In genomic region chr7:50197547-50197946, GRCh38 we compare ENCODE assay signal across 2 cellular contexts.
TF ChIP-seq lines count a peak whose summit lies in the region.

No MANE protein-coding gene starts in this region.

TF ChIP-seq in WTC11, 78 proteins besides CTCF, POLR2A, EP300 and RAD21 (continued from another document):
- TF ChIP-seq ZNF425 (CRISPR knock-in tag; conservative IDR thresholded peaks at IDR 0.05) (no peak), ZMAT4 (CRISPR knock-in tag; IDR thresholded peaks at IDR 0.05) (no peak), ETV6 (CRISPR knock-in tag; IDR thresholded peaks at IDR 0.05) (no peak), TEAD4 (CRISPR knock-in tag; IDR thresholded peaks at IDR 0.05) (no peak), ELF4 (CRISPR knock-in tag; IDR thresholded peaks at IDR 0.05; ENCODE audit: low read depth) (no peak), STAT6 (CRISPR knock-in tag; conservative IDR thresholded peaks at IDR 0.05; ENCODE audit: low read depth) (no peak), TEAD1 (CRISPR knock-in tag; IDR thresholded peaks at IDR 0.05) (no peak), CBFB (CRISPR knock-in tag; IDR thresholded peaks at IDR 0.05; ENCODE audit: low read depth) (no peak), JAZF1 (CRISPR knock-in tag; IDR thresholded peaks at IDR 0.05) (no peak), SOX15 (CRISPR knock-in tag; IDR thresholded peaks at IDR 0.05) (no peak), ATF6 (CRISPR knock-in tag; IDR thresholded peaks at IDR 0.05) (no peak), USF1 (CRISPR knock-in tag; IDR thresholded peaks at IDR 0.05) (no peak), FOXK1 (CRISPR knock-in tag; IDR thresholded peaks at IDR 0.05) (no peak), CDX4 (CRISPR knock-in tag; IDR thresholded peaks at IDR 0.05; ENCODE audit: borderline replicate concordance) (no peak), NFE2L1 (CRISPR knock-in tag; IDR thresholded peaks at IDR 0.05) (no peak)

TF ChIP-seq in SK-N-SH, 30 proteins besides CTCF, POLR2A, EP300 and RAD21 (continued from another document):
- no peak for TF ChIP-seq FOSL2 (IDR thresholded peaks at IDR 0.05; ENCODE audit: borderline replicate concordance, low read depth)
